Comparison of ENCODE assay signal across 8 cellular contexts in the genomic region with DNA sequence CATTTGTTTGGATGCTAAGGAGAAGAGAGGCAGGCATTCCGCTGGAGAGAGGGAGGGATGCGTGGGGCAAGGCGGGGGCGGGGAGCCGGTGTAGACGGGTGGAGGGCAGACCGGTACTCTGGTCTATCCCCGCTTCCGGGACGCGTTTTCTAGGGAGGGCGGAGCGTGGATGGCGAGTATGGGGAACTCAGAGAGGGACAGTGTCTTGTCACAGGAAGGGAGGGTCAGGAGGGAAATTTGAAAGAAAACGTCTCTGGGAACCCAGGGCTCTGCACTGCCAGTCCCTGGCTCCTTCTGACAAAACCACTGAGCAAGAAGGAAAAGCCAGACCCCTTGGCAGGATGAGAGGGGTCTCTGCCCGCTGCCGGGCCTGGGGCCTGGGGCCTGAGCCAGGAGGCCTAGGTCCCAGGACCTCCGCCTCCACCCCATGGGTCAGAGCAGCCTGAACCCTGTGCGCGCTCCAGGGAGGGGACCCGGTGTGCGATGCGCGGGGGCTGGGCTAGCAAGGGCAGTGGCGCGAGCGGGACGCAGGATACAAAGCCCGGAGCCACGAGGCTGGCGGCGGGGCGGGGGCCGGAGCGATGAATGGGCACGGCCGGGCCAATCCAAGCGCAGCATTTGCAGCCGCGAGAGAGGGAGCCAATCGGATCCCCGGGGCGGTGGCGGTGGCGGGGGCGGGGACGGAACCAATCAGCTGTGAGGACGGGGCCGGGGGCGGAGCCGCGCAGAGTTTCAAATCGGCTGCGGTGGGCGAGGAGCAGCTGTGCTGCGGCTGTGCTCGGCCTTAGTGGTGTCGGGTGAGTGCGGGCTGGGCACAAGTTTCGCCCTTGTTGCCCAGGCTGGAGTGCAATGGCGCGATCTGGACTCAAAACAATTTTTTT. TPM values are rescaled to one million over a fixed set of nuclear protein-coding genes. Genes with fewer than 3 reads are reported as not detected.
DNase-seq lines count a peak whose midpoint lies in the region; ATAC-seq and TF ChIP-seq lines count a peak whose summit lies in the region.

A gene with protein sequence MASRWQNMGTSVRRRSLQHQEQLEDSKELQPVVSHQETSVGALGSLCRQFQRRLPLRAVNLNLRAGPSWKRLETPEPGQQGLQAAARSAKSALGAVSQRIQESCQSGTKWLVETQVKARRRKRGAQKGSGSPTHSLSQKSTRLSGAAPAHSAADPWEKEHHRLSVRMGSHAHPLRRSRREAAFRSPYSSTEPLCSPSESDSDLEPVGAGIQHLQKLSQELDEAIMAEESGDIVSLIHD (plus strand): TSS at position 764 of the 881 bp plus-strand sequence. CDS start 656 bp downstream, outside the sequence.

- peak; percentile 99 for DNase-seq in AG08395 (ENCODE audit: low spot score)
- DNase-seq in NCI-H446 (lab: John Stamatoyannopoulos, UW), result peak; percentile 90 to 96
- DNase-seq in activated CD4-positive, alpha-beta T cell treated with anti-CD3 and anti-CD28 coated beads for 48 hours, result peak; percentile 97
- DNase-seq in cortex of kidney (lab: John Stamatoyannopoulos, UW), result peak; percentile 32
- DNase-seq in left lobe of liver (ENCODE audit: low spot score), result peak; percentile 79
- DNase-seq in stimulated activated CD4-positive, alpha-beta T cell treated with anti-CD3 and anti-CD28 coated beads, Interleukin-1b, Interleukin-23, amount 100 ng/mL, for 48 hours, result peak; percentile 95

- TF ChIP-seq POLR2A in GM18951 (IDR thresholded peaks at IDR 0.05; ENCODE audit: extremely low read depth, insufficient read depth, insufficient read length), result peak; percentile 85

- in situ Hi-C loops in GM18951 (cut with MboI; ENCODE audit: low sequenced_read_pairs, unreplicated experiment), result no loop called here

- peak; percentile 93 for ATAC-seq in HG03175 (IDR thresholded peaks at IDR 0.05; ENCODE audit: unreplicated experiment)
- ATAC-seq in left lobe of liver, result peak; percentile 94

RNA-seq across cellular contexts. Expression of the gene that starts here (rescaled TPM):
- 0.23 TPM for total RNA-seq in left lobe of liver

Comparison
In these comparisons a context has a peak if more than half of its experiments do, and no peak if none do; other contexts are left out.
1. Peak in every context shown above with its lines: DNase-seq and ATAC-seq.
2. Peak in DNase-seq and ATAC-seq in left lobe of liver; RNA of the gene not detected or under 1 TPM.
3. DNase-seq: peak in every context shown above with its lines; median percentile 99 in AG08395; 97 in activated CD4-positive, alpha-beta T cell treated with anti-CD3 and anti-CD28 coated beads for 48 hours; 95 in stimulated activated CD4-positive, alpha-beta T cell treated with anti-CD3 and anti-CD28 coated beads, Interleukin-1b, Interleukin-23, amount 100 ng/mL, for 48 hours; 93 in NCI-H446; 79 in left lobe of liver; 32 in cortex of kidney.